8 cellular contexts compared by ENCODE assay signal in the genomic region with DNA sequence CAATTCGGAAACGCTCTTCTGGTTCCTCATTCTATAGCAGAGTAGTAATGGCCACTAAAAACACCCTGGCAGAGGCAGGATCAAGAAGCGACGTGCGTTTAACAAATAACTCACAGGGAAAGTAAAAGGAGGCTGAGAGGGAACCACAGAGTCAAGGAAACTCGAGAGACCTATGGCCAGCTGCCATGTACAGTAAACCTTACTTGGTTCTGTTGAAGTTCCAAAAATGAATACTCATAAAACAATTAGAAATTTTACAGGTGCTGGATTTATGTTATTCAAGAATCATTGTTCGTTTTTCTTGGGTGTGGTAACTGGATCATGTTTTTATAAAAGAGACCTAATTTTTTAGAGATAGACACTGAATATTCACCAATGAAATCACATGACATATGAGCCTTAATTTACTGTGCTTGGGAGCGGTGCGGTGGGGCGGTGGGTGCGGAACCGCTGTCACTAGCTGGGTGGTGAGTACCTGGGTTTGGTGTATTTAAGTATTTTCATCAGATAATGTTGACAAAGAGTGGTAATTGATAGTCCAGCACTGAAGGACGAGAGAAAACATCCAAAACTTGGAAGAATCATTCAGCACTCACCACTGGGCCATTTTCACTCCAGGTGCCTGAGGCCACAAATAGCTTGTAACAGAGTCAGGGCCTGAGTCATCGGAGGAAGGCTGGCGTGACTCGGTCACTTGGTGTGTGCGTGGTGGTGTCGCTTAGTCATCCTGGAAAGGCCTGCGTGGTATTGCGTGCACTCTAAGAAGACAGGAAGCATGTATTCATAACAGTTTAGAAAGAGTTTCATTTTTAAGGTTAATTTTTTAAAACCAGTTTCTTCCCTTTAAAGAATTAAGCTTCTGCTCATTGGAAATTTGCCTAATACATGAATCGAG.
DNase-seq lines count a peak whose midpoint lies in the region; ATAC-seq and TF ChIP-seq lines count a peak whose summit lies in the region.

No MANE protein-coding gene starts in this region.

- DNase-seq in GM06990 (ENCODE audit: extremely low read depth, insufficient read length) (peak; percentile 77), OCI-M1 (lab: John Stamatoyannopoulos, UW) (peak; percentile 75), fibroblast of villous mesenchyme (ENCODE audit: low read depth) (peak; percentile 98), NCI-H1930 (lab: John Stamatoyannopoulos, UW) (no peak), tibial nerve (ENCODE audit: low spot score in 2 of 2) (no peak)
- peak; percentile 85 for DNase-seq in activated T-cell treated with anti-CD3 and anti-CD28 coated beads, Interleukin-2, amount 50 U/mL, for 24 hours
- DNase-seq in stimulated activated CD4-positive, alpha-beta T cell treated with anti-CD3 and anti-CD28 coated beads, Interleukin-1b, Interleukin-23, amount 100 ng/mL, for 1 hour (ENCODE audit: low read depth in 2 of 2), result peak; percentile 58 to 60

- peaks cover 73% of the 10 kb centered on the region for H3K4me1 Mint-ChIP-seq in activated T-cell treated with anti-CD3 and anti-CD28 coated beads, Interleukin-2, amount 50 U/mL, for 24 hours (ENCODE audit: low read depth)

- TF ChIP-seq POLR2A in tibial nerve (IDR thresholded peaks at IDR 0.05), result no peak

- WGBS in tibial nerve, 2 donors, result 72 to 76% methylated on average over 21 of the region's 21 CpGs

- peaks cover 87% of the 10 kb centered on the region for H3K36me3 Mint-ChIP-seq in activated T-cell treated with anti-CD3 and anti-CD28 coated beads, Interleukin-2, amount 50 U/mL, for 24 hours (ENCODE audit: low read depth)

- H3K27ac Mint-ChIP-seq in activated T-cell treated with anti-CD3 and anti-CD28 coated beads, Interleukin-2, amount 50 U/mL, for 24 hours, result peak overlapping the region; percentile 98

- H3K9me3 ChIP-seq in tibial nerve, result no peaks in the 10 kb centered on the region

- no peak for TF ChIP-seq CTCF in GM06990 (IDR thresholded peaks at IDR 0.05; ENCODE audit: insufficient read depth, low read length, poor library complexity, severe bottlenecking)
- no peak for TF ChIP-seq CTCF in fibroblast of villous mesenchyme (IDR thresholded peaks at IDR 0.05; ENCODE audit: insufficient read depth, low read depth, low read length)
- TF ChIP-seq CTCF in tibial nerve (IDR thresholded peaks at IDR 0.05), result no peak

- peaks cover 0 to 27% (median 17%) of the 10 kb centered on the region in 4 donors for H3K4me1 ChIP-seq in tibial nerve

- H3K27me3 ChIP-seq in GM06990 (replicated peaks; ENCODE audit: control insufficient read depth, insufficient read depth, low read length) (no peaks in the 10 kb centered on the region), tibial nerve (no peaks in the 10 kb centered on the region)

- H3K27ac ChIP-seq in tibial nerve, result no peak overlapping the region

- H3K4me3 Mint-ChIP-seq in activated T-cell treated with anti-CD3 and anti-CD28 coated beads, Interleukin-2, amount 50 U/mL, for 24 hours, result peak overlapping the region; percentile 55

- ATAC-seq in HG02623 (IDR thresholded peaks at IDR 0.05; ENCODE audit: unreplicated experiment), result peak; percentile 81

- no peaks in the 10 kb centered on the region for H3K9me3 Mint-ChIP-seq in activated T-cell treated with anti-CD3 and anti-CD28 coated beads, Interleukin-2, amount 50 U/mL, for 24 hours

- H3K4me3 ChIP-seq in GM06990 (replicated peaks; ENCODE audit: low read depth, low read length) (no peak overlapping the region), fibroblast of villous mesenchyme (ENCODE audit: low read depth, low read length) (no peak overlapping the region), tibial nerve (no peak overlapping the region)

- no peaks in the 10 kb centered on the region for H3K27me3 Mint-ChIP-seq in activated T-cell treated with anti-CD3 and anti-CD28 coated beads, Interleukin-2, amount 50 U/mL, for 24 hours

- TF ChIP-seq EP300 in tibial nerve (IDR thresholded peaks at IDR 0.05), result no peak

- H3K36me3 ChIP-seq in GM06990 (ENCODE audit: control insufficient read depth, insufficient read depth, low read length), result peaks cover 10% of the 10 kb centered on the region
- H3K36me3 ChIP-seq in tibial nerve, result peaks cover 0 to 47% (median 0%) of the 10 kb centered on the region in 3 donors

Comparison
In these comparisons a context has a peak if more than half of its experiments do, and no peak if none do; other contexts are left out.
1. DNase-seq: peak in GM06990 (single experiment), OCI-M1 (single experiment), activated T-cell treated with anti-CD3 and anti-CD28 coated beads, Interleukin-2, amount 50 U/mL, for 24 hours (single experiment), fibroblast of villous mesenchyme (single experiment) and stimulated activated CD4-positive, alpha-beta T cell treated with anti-CD3 and anti-CD28 coated beads, Interleukin-1b, Interleukin-23, amount 100 ng/mL, for 1 hour (2 of 2); none in NCI-H1930 (0 of 2) and tibial nerve (0 of 2).